Comparison of ENCODE assay signal across 12 cellular contexts in the genomic region with DNA sequence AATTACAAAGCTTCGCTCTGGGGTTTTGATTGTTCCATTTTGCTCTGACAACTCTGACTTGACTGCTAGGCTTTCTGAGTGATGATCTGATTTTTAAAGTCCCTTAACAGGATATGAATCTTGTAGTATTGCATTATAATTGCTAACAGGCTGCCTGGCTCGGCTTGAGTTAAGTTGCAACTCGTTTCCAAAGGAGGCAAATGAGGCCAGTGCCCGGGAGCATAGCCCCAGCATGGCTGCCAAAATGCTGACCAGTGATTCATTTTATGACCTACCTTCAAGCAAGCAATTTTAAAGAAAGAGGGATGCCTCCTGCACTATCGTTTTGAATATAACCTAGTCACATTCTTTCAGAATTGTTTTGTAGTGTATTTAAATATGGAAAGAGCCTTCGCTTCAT.
DNase-seq lines count a peak whose midpoint lies in the region; ATAC-seq and TF ChIP-seq lines count a peak whose summit lies in the region.
"Had no signal": no experiment of that assay in that cellular context is flagged by ENCODE, and none has a peak within 500 bp of the region (broad histone marks: within the 10 kb centered on the region; RNA-seq: fewer than 3 reads in every experiment).

No MANE protein-coding gene starts in this region.

- H3K27me3 ChIP-seq in ovary: no peaks in the 10 kb centered on the region
- H3K27me3 ChIP-seq in vagina: no peaks in the 10 kb centered on the region

- TF ChIP-seq CTCF in RWPE1 (conservative IDR thresholded peaks at IDR 0.05; ENCODE audit: low read depth) (no peak), fibroblast of villous mesenchyme (IDR thresholded peaks at IDR 0.05; ENCODE audit: insufficient read depth, low read depth, low read length) (no peak), ovary (IDR thresholded peaks at IDR 0.05) (no peak), vagina (IDR thresholded peaks at IDR 0.05) (no peak)

- 35 to 48% (median 45%) methylated on average over 6 of the region's 6 CpGs for WGBS in ovary, 3 donors

- POLR2A ChIA-PET in RWPE1 (lab: Yijun Ruan, JAX; ENCODE audit: low non-redundant PET): no interaction called here

- peak overlapping the region; percentile 82 for H3K27ac ChIP-seq in RWPE1
- H3K27ac ChIP-seq in ovary: no peak overlapping the region
- peak overlapping the region; percentile 87 for H3K27ac ChIP-seq in vagina
- H3K27ac ChIP-seq: KMS-11, VCaP had no signal

- no peak for ATAC-seq in HG02973 (IDR thresholded peaks at IDR 0.05; ENCODE audit: unreplicated experiment)
- ATAC-seq: Panc1; stimulated activated memory B cell treated with anti-CD40 and anti-IgM and Interleukin-4, amounts not matched to agents 10 μg/mL and 1 μg/mL and 100 μg/mL, for 72 hours had no signal

- H3K4me3 ChIP-seq in fibroblast of villous mesenchyme (ENCODE audit: low read depth, low read length) (no peak overlapping the region), ovary (no peak overlapping the region), vagina (peak overlapping the region; percentile 2)

- H3K36me3 ChIP-seq in ovary (no peaks in the 10 kb centered on the region), vagina (no peaks in the 10 kb centered on the region)

- TF ChIP-seq POLR2A in ovary (IDR thresholded peaks at IDR 0.05) (no peak), vagina (IDR thresholded peaks at IDR 0.05) (no peak)

- H3K4me1 ChIP-seq in ovary (ENCODE audit: insufficient read depth) (peaks cover 2% of the 10 kb centered on the region), vagina (peaks cover 32% of the 10 kb centered on the region)

- CTCF ChIA-PET in RWPE1 (lab: Yijun Ruan, JAX): interaction anchor here (0.7 to 1.2 kb wide), 2 partner anchors 15 to 104 kb away, joined by 3 to 5 read pairs; no protein-coding TSS in a partner anchor

- TF ChIP-seq EP300 in ovary (IDR thresholded peaks at IDR 0.05): no peak

- no peaks in the 10 kb centered on the region for H3K9me3 ChIP-seq in ovary
- no peaks in the 10 kb centered on the region for H3K9me3 ChIP-seq in vagina

- intact Hi-C loops in ovary (cut with DNase I): no loop called here
- intact Hi-C loops in vagina (cut with DNase I): no loop called here

- DNase-seq in RWPE1 (ENCODE audit: low spot score) (no peak), fibroblast of villous mesenchyme (ENCODE audit: low read depth) (peak; percentile 76), ovary (peak in 4 of 5 donors; percentile 31 to 67 (median 50)), vagina (ENCODE audit: extremely low spot score in 2 of 2) (peak in 1 of 2 donors; percentile 93), mesenteric fat pad (ENCODE audit: low spot score) (no peak), epidermal melanocyte (ENCODE audit: insufficient read length, low spot score) (no peak)
- DNase-seq: activated T-cell treated with anti-CD3 and anti-CD28 coated beads, Interleukin-2, amount 50 U/mL, for 24 hours had no signal

Comparison
In these comparisons a context has a peak if more than half of its experiments do, and no peak if none do; other contexts are left out.
1. DNase-seq: peak in fibroblast of villous mesenchyme (single experiment) and ovary (4 of 5); none in RWPE1 (single experiment), mesenteric fat pad (single experiment) and epidermal melanocyte (single experiment).
2. H3K27ac ChIP-seq: peak in RWPE1 (single experiment) and vagina (single experiment); none in ovary (0 of 2).
3. H3K4me3 ChIP-seq: peak in vagina (2 of 2); none in fibroblast of villous mesenchyme (single experiment) and ovary (single experiment).